Comparison of ENCODE assay signal across 23 cellular contexts in genomic region chr6:37669306-37669705, GRCh38.
"Had no signal": no experiment of that assay in that cellular context is flagged by ENCODE, and none has a peak within 500 bp of the region (broad histone marks: within the 10 kb centered on the region; RNA-seq: fewer than 3 reads in every experiment).

No MANE protein-coding gene starts in this region.

- H3K9me3 ChIP-seq: MG63 had no signal

- H3K4me3 ChIP-seq: MG63, SK-N-MC had no signal

- H3K36me3 ChIP-seq: brain microvascular endothelial cell, MG63 had no signal

- H3K27ac ChIP-seq: brain microvascular endothelial cell, KMS-11, SK-N-MC, VCaP had no signal

- H3K27me3 ChIP-seq: brain microvascular endothelial cell, MG63 had no signal

- ATAC-seq: activated T-cell treated with anti-CD3 and anti-CD28 coated beads, Interleukin-2, amount 50 U/mL, for 72 hours; T-cell had no signal

- DNase-seq: activated CD4-positive, alpha-beta memory T cell treated with anti-CD3 and anti-CD28 coated beads for 36 hours; activated CD4-positive, alpha-beta T cell treated with anti-CD3 and anti-CD28 coated beads, Interleukin-2, amount 10 ng/mL, durations not matched to agents 7 days and 5 days; activated CD4-positive, CD25-positive, alpha-beta regulatory T cell; activated CD8-positive, alpha-beta memory T cell treated with anti-CD3 and anti-CD28 coated beads, Interleukin-2, amount 50 U/mL, for 4 hours; activated gamma-delta T cell treated with Interleukin-2 at 50 U/mL for 16 hours; activated naive CD4-positive, alpha-beta T cell treated with anti-CD3 and anti-CD28 coated beads, Interleukin-2, amount 10 ng/mL, durations not matched to agents 7 days and 5 days; activated naive CD8-positive, alpha-beta T cell treated with anti-CD3 and anti-CD28 coated beads for 36 hours; activated T-cell treated with anti-CD3 and anti-CD28 coated beads, Interleukin-2, amount 50 U/mL, for 72 hours; brain microvascular endothelial cell; cerebellar nuclear complex; MG63; NCI-H1105; NCI-H1436; NCI-H1694 treated with DMSO at 0.1 percent for 48 hours; NCI-H2029 treated with DMSO at 0.1 percent for 48 hours; NCI-H510A treated with DMSO at 0.1 percent for 48 hours; T-cell; T-helper 2 cell; T1000 had no signal

- FAIRE-seq: TTC549 had no signal
